ENCODE assay signal across 8 cellular contexts in the genomic region with DNA sequence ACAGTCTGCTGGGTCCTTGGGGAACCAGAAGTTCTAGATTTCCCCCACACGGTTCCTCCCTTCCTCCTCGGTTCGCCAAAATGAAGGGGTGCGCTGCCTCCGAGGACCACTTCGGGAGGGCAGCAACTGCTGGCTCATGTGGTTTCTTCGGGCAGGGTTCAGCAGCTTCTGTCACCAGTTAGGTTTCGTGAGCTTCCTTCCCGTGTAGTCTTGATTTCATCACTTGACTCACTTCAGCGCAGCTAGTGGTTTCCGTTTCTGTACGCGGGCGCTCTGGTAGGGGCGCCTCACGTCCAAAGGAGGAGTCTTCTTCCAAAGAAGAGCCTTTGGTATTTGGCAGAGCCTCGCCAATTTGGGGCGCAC. TPM values are rescaled to one million over a fixed set of nuclear protein-coding genes. Genes with fewer than 3 reads are reported as not detected.
A peak's percentile ranks its signal among the peaks of the same experiment; 100 is the strongest.
DNase-seq lines count a peak whose midpoint lies in the region; ATAC-seq, FAIRE-seq and TF ChIP-seq lines count a peak whose summit lies in the region.

No MANE protein-coding gene starts in this region.

- no peak for TF ChIP-seq POLR2A in endothelial cell of umbilical vein (IDR thresholded peaks at IDR 0.05; ENCODE audit: low read depth, low read length)

- H2AFZ ChIP-seq in GM23338 (peak overlapping the region; percentile 70), endothelial cell of umbilical vein (ENCODE audit: low read depth, low read length) (no peak overlapping the region)

- H3K9me3 Mint-ChIP-seq in GM23338 = no peaks in the 10 kb centered on the region
- no peaks in the 10 kb centered on the region for H3K9me3 Mint-ChIP-seq in activated CD4-positive, alpha-beta memory T cell treated with anti-CD3 and anti-CD28 coated beads for 36 hours
- peaks cover under 1% of the 10 kb centered on the region for H3K9me3 Mint-ChIP-seq in stimulated activated memory B cell treated with anti-CD40 and anti-IgM and Interleukin-4, amounts not matched to agents 10 μg/mL and 1 μg/mL and 100 μg/mL, for 72 hours

- no peaks in the 10 kb centered on the region for H4K20me1 ChIP-seq in GM23338 (replicated peaks; ENCODE audit: insufficient read depth)
- H4K20me1 ChIP-seq in endothelial cell of umbilical vein (replicated peaks; ENCODE audit: control insufficient read depth, extremely low read depth, insufficient read depth, low read length) = no peaks in the 10 kb centered on the region

- no peak for FAIRE-seq in endothelial cell of umbilical vein (lab: Jason Lieb, UNC)
- FAIRE-seq in D721Med (lab: Jason Lieb, UNC) = no peak

- H3K36me3 Mint-ChIP-seq in GM23338 (ENCODE audit: low read depth) = no peaks in the 10 kb centered on the region; the same call in 2 of the 3 replicates
- H3K36me3 Mint-ChIP-seq in activated CD4-positive, alpha-beta memory T cell treated with anti-CD3 and anti-CD28 coated beads for 36 hours = no peaks in the 10 kb centered on the region
- H3K36me3 Mint-ChIP-seq in stimulated activated memory B cell treated with anti-CD40 and anti-IgM and Interleukin-4, amounts not matched to agents 10 μg/mL and 1 μg/mL and 100 μg/mL, for 72 hours = peaks cover 1% of the 10 kb centered on the region

- CTCF ChIA-PET in GM10248 (lab: Yijun Ruan, JAX) (interaction anchor here (1.1 to 1.5 kb wide), 4 partner anchors 12 to 17 kb away, joined by 3 to 5 read pairs (median 4); no protein-coding TSS in a partner anchor), endothelial cell of umbilical vein (lab: Charles Lee) (interaction anchor here (0.9 to 1.1 kb wide), 2 partner anchors 333 to 500 kb away, joined by 3 read pairs; a partner anchor contains a TSS)
- CTCF ChIA-PET in activated CD4-positive, alpha-beta memory T cell treated with anti-CD3 and anti-CD28 coated beads for 36 hours (lab: Charles Lee) = interaction anchor here (1.6 to 2.5 kb wide), 2 partner anchors 15 to 80 kb away, joined by 6 to 7 read pairs; no protein-coding TSS in a partner anchor

- H3K79me2 ChIP-seq in GM23338 (replicated peaks; ENCODE audit: insufficient read depth) (peaks cover 38% of the 10 kb centered on the region), endothelial cell of umbilical vein (ENCODE audit: control insufficient read depth, insufficient read depth, low read length) (no peaks in the 10 kb centered on the region)

- dilution Hi-C loops in endothelial cell of umbilical vein (cut with MboI; ENCODE audit: extremely low pct_ligation_motif_present, low sequenced_read_pairs) = no loop called here

- no peaks in the 10 kb centered on the region for H3K36me3 ChIP-seq in GM23338 (ENCODE audit: insufficient read depth)
- no peaks in the 10 kb centered on the region for H3K36me3 ChIP-seq in endothelial cell of umbilical vein (ENCODE audit: control insufficient read depth in 2 of 2, extremely low read depth in 1 of 2, insufficient read depth in 2 of 2, low read length in 2 of 2)
- H3K36me3 ChIP-seq in mucosa of descending colon (ENCODE audit: low read depth) = no peaks in the 10 kb centered on the region

- no peaks in the 10 kb centered on the region for H3K9me1 ChIP-seq in endothelial cell of umbilical vein (replicated peaks; ENCODE audit: control insufficient read depth, extremely low read depth, insufficient read depth, low read length)

- H3F3A ChIP-seq in GM23338 (replicated peaks; ENCODE audit: low read depth) = peaks cover 10% of the 10 kb centered on the region

- H3K9me3 ChIP-seq in endothelial cell of umbilical vein (replicated peaks; ENCODE audit: control insufficient read depth, insufficient read depth, low read length) = no peaks in the 10 kb centered on the region
- no peaks in the 10 kb centered on the region for H3K9me3 ChIP-seq in mucosa of descending colon

- H3K9ac ChIP-seq in endothelial cell of umbilical vein (replicated peaks; ENCODE audit: extremely low read depth, insufficient read depth, low read length) = no peak overlapping the region

- ATAC-seq in GM23338 (peak; percentile 43), mucosa of descending colon (peak; percentile 70)
- peak; percentile 92 for ATAC-seq in stimulated activated memory B cell treated with anti-CD40 and anti-IgM and Interleukin-4, amounts not matched to agents 10 μg/mL and 1 μg/mL and 100 μg/mL, for 72 hours

- peak; percentile 72 for DNase-seq in GM10248 (ENCODE audit: extremely low spot score)
- DNase-seq in GM23338 (ENCODE audit: low spot score) = peak; percentile 71
- peak; percentile 38 for DNase-seq in LoVo (ENCODE audit: low spot score)
- DNase-seq in activated CD4-positive, alpha-beta memory T cell treated with anti-CD3 and anti-CD28 coated beads for 36 hours = peak; percentile 79
- no peak for DNase-seq in endothelial cell of umbilical vein (ENCODE audit: low read depth, low spot score)
- peak; percentile 70 to 74 (median 72) for DNase-seq in mucosa of descending colon
- DNase-seq in D721Med (ENCODE audit: insufficient read length, low spot score) = no peak

- BruUV-seq in endothelial cell of umbilical vein (replicated peaks; lab: Mats Ljungman, UMichigan) = no TSS peak

- H3K27ac Mint-ChIP-seq in GM23338 = no peak overlapping the region; the same call in 1 of the 2 replicates
- H3K27ac Mint-ChIP-seq in activated CD4-positive, alpha-beta memory T cell treated with anti-CD3 and anti-CD28 coated beads for 36 hours = peak overlapping the region; percentile 71
- H3K27ac Mint-ChIP-seq in stimulated activated memory B cell treated with anti-CD40 and anti-IgM and Interleukin-4, amounts not matched to agents 10 μg/mL and 1 μg/mL and 100 μg/mL, for 72 hours = peak overlapping the region; percentile 96

- TF ChIP-seq CTCF in GM10248 (IDR thresholded peaks at IDR 0.05; ENCODE audit: control extremely low read depth, extremely low read depth, low read depth, missing control alignments) (no peak), GM23338 (conservative IDR thresholded peaks at IDR 0.05; ENCODE audit: low read depth in 2 of 2) (no peak; a peak in 1 of 4 replicates), endothelial cell of umbilical vein (IDR thresholded peaks at IDR 0.05; ENCODE audit: extremely low read depth in 1 of 2, insufficient read depth in 1 of 2, low read depth in 1 of 2, low read length in 2 of 2) (no peak), mucosa of descending colon (IDR thresholded peaks at IDR 0.05) (no peak), D721Med (IDR thresholded peaks at IDR 0.05; ENCODE audit: insufficient read depth, missing control alignments) (no peak)

- peaks cover 42% of the 10 kb centered on the region for H3K4me1 Mint-ChIP-seq in GM23338
- H3K4me1 Mint-ChIP-seq in activated CD4-positive, alpha-beta memory T cell treated with anti-CD3 and anti-CD28 coated beads for 36 hours (ENCODE audit: low read depth) = peaks cover 16% of the 10 kb centered on the region
- H3K4me1 Mint-ChIP-seq in stimulated activated memory B cell treated with anti-CD40 and anti-IgM and Interleukin-4, amounts not matched to agents 10 μg/mL and 1 μg/mL and 100 μg/mL, for 72 hours = peaks cover 20% of the 10 kb centered on the region

- H3K4me1 ChIP-seq in GM23338 (ENCODE audit: insufficient read depth) = peaks cover 43% of the 10 kb centered on the region
- H3K4me1 ChIP-seq in endothelial cell of umbilical vein (ENCODE audit: control insufficient read depth, extremely low read depth, insufficient read depth, low read length) = peaks cover 12% of the 10 kb centered on the region
- peaks cover 8% of the 10 kb centered on the region for H3K4me1 ChIP-seq in mucosa of descending colon (ENCODE audit: low read depth)

- POLR2A ChIA-PET in GM10248 (lab: Yijun Ruan, JAX) = no interaction called here
- POLR2A ChIA-PET in activated CD4-positive, alpha-beta memory T cell treated with anti-CD3 and anti-CD28 coated beads for 36 hours (lab: Charles Lee) = interaction anchor here (1.1 kb wide), 1 partner anchor 9 kb away, joined by 3 read pairs; no protein-coding TSS in a partner anchor
- POLR2A ChIA-PET in endothelial cell of umbilical vein (lab: Charles Lee) = no interaction called here

- H3K27me3 Mint-ChIP-seq in GM23338 (ENCODE audit: insufficient read depth, low read depth, poor library complexity) = peaks cover 12% of the 10 kb centered on the region
- H3K27me3 Mint-ChIP-seq in activated CD4-positive, alpha-beta memory T cell treated with anti-CD3 and anti-CD28 coated beads for 36 hours = peaks cover 22% of the 10 kb centered on the region
- no peaks in the 10 kb centered on the region for H3K27me3 Mint-ChIP-seq in stimulated activated memory B cell treated with anti-CD40 and anti-IgM and Interleukin-4, amounts not matched to agents 10 μg/mL and 1 μg/mL and 100 μg/mL, for 72 hours

- H3K4me2 ChIP-seq in GM23338 (peak overlapping the region; percentile 82), endothelial cell of umbilical vein (ENCODE audit: insufficient read depth, low read length) (peak overlapping the region; percentile 47)

- intact Hi-C loops in activated CD4-positive, alpha-beta memory T cell treated with anti-CD3 and anti-CD28 coated beads for 36 hours (cut with micrococcal nuclease) = loop anchor here (1.0 kb wide), 2 partner anchors 80 to 159 kb away; a partner anchor contains a TSS
- intact Hi-C loops in endothelial cell of umbilical vein (cut with micrococcal nuclease) = no loop called here
- intact Hi-C loops in mucosa of descending colon (cut with DNase I, micrococcal nuclease) = no loop called here

- H3K4me3 Mint-ChIP-seq in GM23338 = peak overlapping the region; percentile 95
- H3K4me3 Mint-ChIP-seq in activated CD4-positive, alpha-beta memory T cell treated with anti-CD3 and anti-CD28 coated beads for 36 hours = peak overlapping the region; percentile 84
- peak overlapping the region; percentile 95 for H3K4me3 Mint-ChIP-seq in stimulated activated memory B cell treated with anti-CD40 and anti-IgM and Interleukin-4, amounts not matched to agents 10 μg/mL and 1 μg/mL and 100 μg/mL, for 72 hours

- H3K9me2 ChIP-seq in GM23338 (ENCODE audit: insufficient read depth) = no peaks in the 10 kb centered on the region

- H3K4me3 ChIP-seq in GM23338 (peak overlapping the region; percentile 71), endothelial cell of umbilical vein (replicated peaks in 1 of 3; ENCODE audit: insufficient read depth in 1 of 3, low read depth in 1 of 3, low read length in 3 of 3) (no peak overlapping the region), mucosa of descending colon (peak overlapping the region; percentile 71)

- H3K27me3 ChIP-seq in GM23338 (ENCODE audit: insufficient read depth) (no peaks in the 10 kb centered on the region), endothelial cell of umbilical vein (ENCODE audit: control insufficient read depth in 2 of 2, insufficient read depth in 2 of 2, low read length in 2 of 2) (peaks cover 23 to 49% of the 10 kb centered on the region in 2 experiments)

- H3K27ac ChIP-seq in GM23338 (ENCODE audit: low read depth) = peak overlapping the region; percentile 70
- no peak overlapping the region for H3K27ac ChIP-seq in endothelial cell of umbilical vein (ENCODE audit: insufficient read depth, low read depth, low read length)

RNA-seq across cellular contexts. Expression of a gene that starts 0.5 kb away (rescaled TPM):
- total RNA-seq in GM23338 (2014; rRNA removed; shearing (Covaris generic)) = 17.1 and 38.1 TPM in 2 replicates
- polyA plus RNA-seq in GM23338 (2016; fragmentation: Nextera tagmentation; extraction: Ambion mirVana) = 16.8 and 20.8 TPM in 2 replicates
- total RNA-seq in activated CD4-positive, alpha-beta memory T cell treated with anti-CD3 and anti-CD28 coated beads for 36 hours = 1 to 10 TPM; 3.2 to 4.1 TPM
- total RNA-seq in endothelial cell of umbilical vein = 0.82 and 0.85 TPM in 2 replicates
- polyA plus RNA-seq in endothelial cell of umbilical vein = 0.07 and 0.25 TPM in 2 replicates
- 0.04 TPM in 1 of 2 replicates, not detected in the other for polyA plus RNA-seq in endothelial cell of umbilical vein (2011; cell fraction: cytosol; rRNA removed)
- 1.3 and 1.9 TPM in 2 replicates for polyA plus RNA-seq in endothelial cell of umbilical vein (2011; cell fraction: nucleus; rRNA removed)
- polyA plus RNA-seq in endothelial cell of umbilical vein (2012) = 0.22 and 0.41 TPM in 2 replicates
- 0.61 and 0.85 TPM in 2 replicates for polyA minus RNA-seq in endothelial cell of umbilical vein
- polyA minus RNA-seq in endothelial cell of umbilical vein (2011; cell fraction: cytosol; rRNA and poly(A)+ RNA removed) = not detected
- 0.24 and 1.3 TPM in 2 replicates for polyA minus RNA-seq in endothelial cell of umbilical vein (2011; cell fraction: nucleus; rRNA and poly(A)+ RNA removed)
- total RNA-seq in mucosa of descending colon = 10 to 100 TPM; 33.4 to 82.8 (median 81.0) TPM

Comparison
In these comparisons a context has a peak if more than half of its experiments do, and no peak if none do; other contexts are left out.
1. DNase-seq: peak in GM10248 (single experiment), GM23338 (single experiment), LoVo (single experiment), activated CD4-positive, alpha-beta memory T cell treated with anti-CD3 and anti-CD28 coated beads for 36 hours (single experiment) and mucosa of descending colon (3 of 3); none in endothelial cell of umbilical vein (single experiment) and D721Med (single experiment).
2. H3K4me3 ChIP-seq: peak in GM23338 (single experiment) and mucosa of descending colon (single experiment); none in endothelial cell of umbilical vein (0 of 3).
3. Peak in every context shown above with its lines, with median percentiles within 50 percentile points of each other: ATAC-seq and H3K4me3 Mint-ChIP-seq.